9 cellular contexts compared by ENCODE assay signal in genomic region chr1:27601771-27602509, GRCh38. TPM values are rescaled to one million over a fixed set of nuclear protein-coding genes. Genes with fewer than 3 reads are reported as not detected.
A peak's percentile ranks its signal among the peaks of the same experiment; 100 is the strongest.
DNase-seq lines count a peak whose midpoint lies in the region; ATAC-seq, FAIRE-seq and TF ChIP-seq lines count a peak whose summit lies in the region.
"Had no signal": no experiment of that assay in that cellular context is flagged by ENCODE, and none has a peak within 500 bp of the region (broad histone marks: within the 10 kb centered on the region; RNA-seq: fewer than 3 reads in every experiment).

No MANE protein-coding gene starts in this region.

- FAIRE-seq in HepG2 (lab: Jason Lieb, UNC): no peak

- H3K27ac ChIP-seq in HepG2 (ENCODE audit: extremely low read length, insufficient read depth, low read length) (peak overlapping the region; percentile 21), suprapubic skin (peak overlapping the region; percentile 95)

- whole genome bisulfite sequencing in HepG2 (ENCODE audit: low lambda C conversion rate): 0% methylated on average over 6 of the region's 23 CpGs
- 9% methylated on average over 10 of the region's 23 CpGs for WGBS in suprapubic skin

- no peak for TF ChIP-seq CTCF in Caco-2 (IDR thresholded peaks at IDR 0.05; ENCODE audit: insufficient read depth in 1 of 2, low read depth in 1 of 2, low read length in 1 of 2, severe bottlenecking in 1 of 2, unreplicated experiment in 1 of 2)
- TF ChIP-seq CTCF in choroid plexus epithelial cell (conservative IDR thresholded peaks at IDR 0.05; ENCODE audit: low read depth, low read length): no peak
- TF ChIP-seq CTCF in HepG2 (CRISPR knock-in tag; IDR thresholded peaks at IDR 0.05): no peak
- TF ChIP-seq CTCF in suprapubic skin (IDR thresholded peaks at IDR 0.05): no peak

- TF ChIP-seq EP300 in HepG2 (IDR thresholded peaks at IDR 0.05; ENCODE audit: low read depth in 2 of 2, low read length in 2 of 2) (no peak), HepG2 (CRISPR knock-in tag; IDR thresholded peaks at IDR 0.05; ENCODE audit: borderline replicate concordance) (no peak), suprapubic skin (IDR thresholded peaks at IDR 0.05) (no peak)

- intact Hi-C loops in Caco-2 (cut with micrococcal nuclease; ENCODE audit: unreplicated experiment) (loop anchor here (10.0 kb wide), 1 partner anchor 107 kb away; the partner anchor contains the start of gene WASF2), HepG2 (cut with micrococcal nuclease; ENCODE audit: unreplicated experiment) (loop anchor here (5.0 kb wide), 1 partner anchor 35 kb away; no protein-coding TSS in a partner anchor)

- H3K27me3 Mint-ChIP-seq in Caco-2 (ENCODE audit: insufficient read depth, unreplicated experiment): no peaks in the 10 kb centered on the region

- peak overlapping the region; percentile 91 for H3K4me3 ChIP-seq in Caco-2 (ENCODE audit: low read depth, low read length)
- peak overlapping the region; percentile 86 for H3K4me3 ChIP-seq in choroid plexus epithelial cell (ENCODE audit: low read depth, low read length)
- peak overlapping the region; percentile 66 to 86 (median 83) for H3K4me3 ChIP-seq in HepG2 (replicated peaks in 1 of 3; ENCODE audit: insufficient read depth in 1 of 3, low read depth in 2 of 3, low read length in 3 of 3)
- H3K4me3 ChIP-seq in suprapubic skin: peak overlapping the region; percentile 92

- in situ Hi-C loops in HepG2 (cut with HindIII; ENCODE audit: extremely low pct_ligation_motif_present, low pct_unique_long_range_greater_than_20kb): loop anchor here (10.0 kb wide), 1 partner anchor 307 kb away; no protein-coding TSS in a partner anchor

- H3K9me3 ChIP-seq in Caco-2: no peaks in the 10 kb centered on the region
- no peaks in the 10 kb centered on the region for H3K9me3 ChIP-seq in HepG2 (ENCODE audit: low read length)
- no peaks in the 10 kb centered on the region for H3K9me3 ChIP-seq in suprapubic skin

- H3K4me2 ChIP-seq in HepG2 (ENCODE audit: low read depth, low read length): peak overlapping the region; percentile 84

- peaks cover 16% of the 10 kb centered on the region for H3K4me1 ChIP-seq in Caco-2
- H3K4me1 ChIP-seq in HepG2 (ENCODE audit: insufficient read depth, low read length): peaks cover 73% of the 10 kb centered on the region
- peaks cover 78% of the 10 kb centered on the region for H3K4me1 ChIP-seq in suprapubic skin

- POLR2A ChIA-PET in Caco-2 (lab: Charles Lee): no interaction called here
- POLR2A ChIA-PET in HepG2 (lab: Yijun Ruan, JAX): interaction anchor here (0.9 to 4.7 kb wide), 10 partner anchors 11 to 112 kb away, joined by 3 to 30 read pairs (median 5); partner anchors contain the start of gene WASF2

- H3K9ac ChIP-seq in HepG2 (ENCODE audit: insufficient read depth, low read depth, low read length): peak overlapping the region; percentile 52; the same call in 1 of the 2 replicates

- DNase-seq in Caco-2: no peak
- peak; percentile 91 for DNase-seq in LHCN-M2 (ENCODE audit: low read depth)
- no peak for DNase-seq in choroid plexus epithelial cell (ENCODE audit: low read depth)
- DNase-seq in HepG2 (ENCODE audit: low spot score): no peak
- no peak for DNase-seq in suprapubic skin (ENCODE audit: low spot score in 2 of 2)
- no peak for DNase-seq in DMS114 treated with DMSO at 0.1 percent for 48 hours (lab: John Stamatoyannopoulos, UW; ENCODE audit: unreplicated experiment)

- H3K27me3 ChIP-seq in Caco-2 (replicated peaks; ENCODE audit: control insufficient read depth, insufficient read depth, low read length) (no peaks in the 10 kb centered on the region), HepG2 (ENCODE audit: control insufficient read depth in 1 of 2, insufficient read depth in 2 of 2, low read length in 2 of 2) (no peaks in the 10 kb centered on the region; a peak in 1 of 5 replicates), suprapubic skin (no peaks in the 10 kb centered on the region)

- ATAC-seq in HepG2 (peak; percentile 9), HG02798 (IDR thresholded peaks at IDR 0.05; ENCODE audit: poor library complexity, unreplicated experiment) (no peak), GM21529 (IDR thresholded peaks at IDR 0.05; ENCODE audit: unreplicated experiment) (no peak)

- H3K79me2 ChIP-seq in HepG2 (ENCODE audit: insufficient read depth, low read length): peaks cover 48% of the 10 kb centered on the region

- CTCF ChIA-PET in Caco-2 (lab: Charles Lee): interaction anchor here (0.7 to 3.6 kb wide), 3 partner anchors 27 to 56 kb away, joined by 3 to 22 read pairs (median 11); no protein-coding TSS in a partner anchor
- CTCF ChIA-PET in HepG2 (lab: Yijun Ruan, JAX; ENCODE audit: low intra/inter-chr PET ratio, low total read pairs): no interaction called here

- H3K36me3 ChIP-seq in Caco-2 (ENCODE audit: control insufficient read depth, insufficient read depth, low read length) (no peaks in the 10 kb centered on the region), HepG2 (replicated peaks in 1 of 2; ENCODE audit: control insufficient read depth in 1 of 2, insufficient read depth in 2 of 2, low read length in 2 of 2) (peaks cover 0 to 2% of the 10 kb centered on the region in 2 experiments; a peak in 1 of 5 replicates), suprapubic skin (no peaks in the 10 kb centered on the region)

- no peak overlapping the region for H3K27ac Mint-ChIP-seq in Caco-2 (ENCODE audit: unreplicated experiment)

- peak overlapping the region; percentile 98 for H3K4me3 Mint-ChIP-seq in Caco-2 (ENCODE audit: unreplicated experiment)

- H2AFZ ChIP-seq in HepG2 (ENCODE audit: low read length): no peak overlapping the region

- peaks cover 16% of the 10 kb centered on the region for H3K4me1 Mint-ChIP-seq in Caco-2 (ENCODE audit: low read depth, unreplicated experiment)

- peaks cover 10% of the 10 kb centered on the region for H3K36me3 Mint-ChIP-seq in Caco-2 (ENCODE audit: insufficient read depth, unreplicated experiment)

- peaks cover 40% of the 10 kb centered on the region; the same call in 1 of the 2 replicates for H4K20me1 ChIP-seq in HepG2 (ENCODE audit: insufficient read depth, low read length)

- TF ChIP-seq POLR2A in HepG2 (IDR thresholded peaks at IDR 0.05; ENCODE audit: insufficient read depth in 1 of 2, low read depth in 2 of 2, low read length in 2 of 2) (no peak), suprapubic skin (IDR thresholded peaks at IDR 0.05) (no peak)

- H3K9me3 Mint-ChIP-seq in Caco-2 (ENCODE audit: unreplicated experiment): no peaks in the 10 kb centered on the region

- no TSS peak for BruUV-seq in Caco-2 (replicated peaks; lab: Mats Ljungman, UMichigan)
- BruUV-seq in HepG2 (replicated peaks; lab: Mats Ljungman, UMichigan): no TSS peak

- no peak for TF ChIP-seq RAD21 in HepG2 (CRISPR knock-in tag; IDR thresholded peaks at IDR 0.05)

RNA-seq across cellular contexts. Expression of gene AHDC1, which starts 2.0 kb away (rescaled TPM):
- total RNA-seq in Caco-2 (2022) (17.0 and 17.3 TPM in 2 replicates), LHCN-M2 (2014; rRNA removed) (33.5 and 40.4 TPM in 2 replicates), HepG2 (2016; rRNA removed; fragmentation: Illumina TruSeq; extraction: Trizol) (2.6 and 2.7 TPM in 2 replicates), suprapubic skin (100 to 1,000 TPM in 1 of 4 donors, 10 to 100 TPM in 3; 46.7 to 103 (median 60.1) TPM)
- polyA plus RNA-seq in LHCN-M2 (2012): 37.3 TPM
- total RNA-seq in HepG2 (2016; cell fraction: cytosol; rRNA removed; fragmentation: Illumina TruSeq; extraction: Trizol; ENCODE audit: low read depth): 1.9 and 2.6 TPM in 2 replicates
- 3.1 and 3.5 TPM in 2 replicates for total RNA-seq in HepG2 (2016; cell fraction: insoluble cytoplasmic fraction; rRNA removed; fragmentation: Illumina TruSeq; extraction: Trizol)
- total RNA-seq in HepG2 (2016; cell fraction: membrane; rRNA removed; fragmentation: Illumina TruSeq; extraction: Trizol): 1.6 and 2.4 TPM in 2 replicates
- 3.0 and 6.6 TPM in 2 replicates for total RNA-seq in HepG2 (2016; cell fraction: nucleus; rRNA removed; fragmentation: Illumina TruSeq; extraction: Trizol)
- 1.0 and 1.2 TPM in 2 replicates for polyA plus RNA-seq in HepG2 (2011; rRNA removed)
- 0.52 and 0.72 TPM in 2 replicates for polyA plus RNA-seq in HepG2 (2011; cell fraction: cytosol; rRNA removed)
- 7.0 and 8.3 TPM in 2 replicates for polyA plus RNA-seq in HepG2 (2011; cell fraction: nucleus; rRNA removed)
- 4.7 and 7.3 TPM in 2 replicates for polyA plus RNA-seq in HepG2 (2012)
- 0.24 and 0.35 TPM in 2 replicates for polyA plus RNA-seq in HepG2 (2016; cell fraction: cytosol; fragmentation: Illumina TruSeq; extraction: Trizol; ENCODE audit: low read depth)
- polyA plus RNA-seq in HepG2 (2016; cell fraction: insoluble cytoplasmic fraction; fragmentation: Illumina TruSeq; extraction: Trizol; ENCODE audit: low read depth): 3.9 and 4.0 TPM in 2 replicates
- polyA plus RNA-seq in HepG2 (2016; cell fraction: membrane; fragmentation: Illumina TruSeq; extraction: Trizol; ENCODE audit: low read depth): 0.32 and 0.57 TPM in 2 replicates
- 12.2 and 16.8 TPM in 2 replicates for polyA plus RNA-seq in HepG2 (2016; cell fraction: nucleus; fragmentation: Illumina TruSeq; extraction: Trizol; ENCODE audit: insufficient read depth, low read depth)
- 3.1 and 6.5 TPM in 2 replicates for polyA minus RNA-seq in HepG2 (2011; rRNA and poly(A)+ RNA removed; ENCODE audit: low replicate concordance)
- 3.1 and 3.7 TPM in 2 replicates for polyA minus RNA-seq in HepG2 (2011; cell fraction: cytosol; rRNA and poly(A)+ RNA removed)
- 5.1 and 5.3 TPM in 2 replicates for polyA minus RNA-seq in HepG2 (2011; cell fraction: nucleus; rRNA and poly(A)+ RNA removed)

RNA-seq across cellular contexts. Expression of gene FGR, which starts 33.0 kb away (rescaled TPM):
- total RNA-seq in Caco-2 (2022) (not detected in 2 replicates), LHCN-M2 (2014; rRNA removed) (not detected in 2 replicates), HepG2 (2016; rRNA removed; fragmentation: Illumina TruSeq; extraction: Trizol) (not detected in 2 replicates), suprapubic skin (1 to 10 TPM; 3.0 to 9.2 (median 5.9) TPM)
- not detected for polyA plus RNA-seq in LHCN-M2 (2012)
- not detected in 2 replicates for total RNA-seq in HepG2 (2016; cell fraction: cytosol; rRNA removed; fragmentation: Illumina TruSeq; extraction: Trizol; ENCODE audit: low read depth)
- total RNA-seq in HepG2 (2016; cell fraction: insoluble cytoplasmic fraction; rRNA removed; fragmentation: Illumina TruSeq; extraction: Trizol): not detected in 2 replicates
- total RNA-seq in HepG2 (2016; cell fraction: membrane; rRNA removed; fragmentation: Illumina TruSeq; extraction: Trizol): not detected in 2 replicates
- not detected in 2 replicates for total RNA-seq in HepG2 (2016; cell fraction: nucleus; rRNA removed; fragmentation: Illumina TruSeq; extraction: Trizol)
- 0.04 TPM in 1 of 2 replicates, not detected in the other for polyA plus RNA-seq in HepG2 (2011; rRNA removed)
- 0.01 and 0.04 TPM in 2 replicates for polyA plus RNA-seq in HepG2 (2011; cell fraction: cytosol; rRNA removed)
- 0.14 and 0.33 TPM in 2 replicates for polyA plus RNA-seq in HepG2 (2011; cell fraction: nucleus; rRNA removed)
- polyA plus RNA-seq in HepG2 (2012): not detected in 2 replicates
- not detected in 2 replicates for polyA plus RNA-seq in HepG2 (2016; cell fraction: cytosol; fragmentation: Illumina TruSeq; extraction: Trizol; ENCODE audit: low read depth)
- not detected in 2 replicates for polyA plus RNA-seq in HepG2 (2016; cell fraction: insoluble cytoplasmic fraction; fragmentation: Illumina TruSeq; extraction: Trizol; ENCODE audit: low read depth)
- not detected in 2 replicates for polyA plus RNA-seq in HepG2 (2016; cell fraction: membrane; fragmentation: Illumina TruSeq; extraction: Trizol; ENCODE audit: low read depth)
- not detected in 2 replicates for polyA plus RNA-seq in HepG2 (2016; cell fraction: nucleus; fragmentation: Illumina TruSeq; extraction: Trizol; ENCODE audit: insufficient read depth, low read depth)
- 0.33 TPM in 1 of 2 replicates, not detected in the other for polyA minus RNA-seq in HepG2 (2011; rRNA and poly(A)+ RNA removed; ENCODE audit: low replicate concordance)
- polyA minus RNA-seq in HepG2 (2011; cell fraction: cytosol; rRNA and poly(A)+ RNA removed): not detected in 2 replicates
- not detected in 2 replicates for polyA minus RNA-seq in HepG2 (2011; cell fraction: nucleus; rRNA and poly(A)+ RNA removed)
- total RNA-seq: SK-MEL-5 had no signal
